ENCODE assay signal across 8 cellular contexts in the genomic region with DNA sequence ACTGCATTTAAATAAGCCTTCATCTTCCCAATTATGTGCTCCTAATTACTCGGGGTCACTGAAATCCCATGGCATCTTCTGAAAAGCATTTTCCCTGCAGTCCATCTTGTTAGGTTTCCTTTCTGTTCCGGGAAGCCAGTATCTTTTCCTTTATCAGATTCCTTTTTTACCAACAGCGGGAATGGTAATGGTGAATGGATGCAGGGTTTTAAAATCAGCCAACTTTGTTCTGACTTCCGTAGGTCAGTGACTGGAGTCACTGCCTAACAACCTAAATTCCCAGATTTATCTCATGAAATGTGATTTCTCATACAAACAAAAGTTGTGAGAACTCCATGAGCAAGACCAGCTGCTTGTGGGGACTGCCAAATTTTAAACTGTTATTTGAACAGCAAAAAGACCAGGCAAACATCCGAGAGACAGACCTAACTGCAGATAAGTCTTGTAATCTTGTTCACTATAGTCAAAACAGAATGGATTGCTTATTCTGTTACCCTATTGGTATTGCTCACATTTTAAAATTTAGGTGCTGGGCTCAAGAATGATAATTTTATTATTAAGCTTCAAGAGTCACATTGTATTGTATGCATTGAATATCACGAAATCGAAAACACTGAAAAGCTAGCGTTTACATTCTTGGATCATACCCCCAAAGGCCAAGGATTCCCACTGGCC. TPM values are rescaled to one million over a fixed set of nuclear protein-coding genes. Genes with fewer than 3 reads are reported as not detected.
A peak's percentile ranks its signal among the peaks of the same experiment; 100 is the strongest.
DNase-seq lines count a peak whose midpoint lies in the region; ATAC-seq and TF ChIP-seq lines count a peak whose summit lies in the region.

No MANE protein-coding gene starts in this region.

- peak overlapping the region; percentile 86 for H3K4me3 Mint-ChIP-seq in T-helper 2 cell treated with Interferon-gamma antibody and Interleukin-4, amounts not matched to agents 5 μg/mL and 100 μg/mL, for 36 hours

- ATAC-seq in HG02840 (IDR thresholded peaks at IDR 0.05; ENCODE audit: low FRiP score, unreplicated experiment), result no peak

- no peaks in the 10 kb centered on the region for H3K9me3 ChIP-seq in testis

- DNase-seq in T-helper 2 cell treated with Interferon-gamma antibody and Interleukin-4, amounts not matched to agents 5 μg/mL and 100 μg/mL, for 36 hours (ENCODE audit: low spot score), result no peak
- DNase-seq in T-helper 2 cell, result no peak
- peak; percentile 12 for DNase-seq in choroid plexus epithelial cell (ENCODE audit: low read depth)
- DNase-seq in medulla oblongata (ENCODE audit: extremely low spot score), result peak; percentile 54
- no peak for DNase-seq in testis
- no peak for DNase-seq in ureter (ENCODE audit: low spot score)
- DNase-seq in NCI-H69 (lab: John Stamatoyannopoulos, UW), result no peak

- H3K4me1 Mint-ChIP-seq in T-helper 2 cell treated with Interferon-gamma antibody and Interleukin-4, amounts not matched to agents 5 μg/mL and 100 μg/mL, for 36 hours (ENCODE audit: low read depth), result peaks cover 21% of the 10 kb centered on the region

- no peak overlapping the region for H3K27ac Mint-ChIP-seq in T-helper 2 cell treated with Interferon-gamma antibody and Interleukin-4, amounts not matched to agents 5 μg/mL and 100 μg/mL, for 36 hours

- H3K27ac ChIP-seq in testis, result peak overlapping the region; percentile 92

- H3K4me3 ChIP-seq in choroid plexus epithelial cell (ENCODE audit: low read depth, low read length), result peak overlapping the region; percentile 95
- H3K4me3 ChIP-seq in testis, result peak overlapping the region; percentile 77 to 93

- TF ChIP-seq CTCF in choroid plexus epithelial cell (conservative IDR thresholded peaks at IDR 0.05; ENCODE audit: low read depth, low read length) (no peak), testis (IDR thresholded peaks at IDR 0.05) (no peak)

- no peaks in the 10 kb centered on the region for H3K27me3 ChIP-seq in testis

- peaks cover 7% of the 10 kb centered on the region for H3K4me1 ChIP-seq in testis

- H3K36me3 Mint-ChIP-seq in T-helper 2 cell treated with Interferon-gamma antibody and Interleukin-4, amounts not matched to agents 5 μg/mL and 100 μg/mL, for 36 hours (ENCODE audit: low read depth), result peaks cover 7% of the 10 kb centered on the region

- H3K36me3 ChIP-seq in testis (ENCODE audit: low read depth, missing control alignments), result no peaks in the 10 kb centered on the region

- 7 to 17% methylated on average over 8 of the region's 8 CpGs for WGBS in testis, 2 donors

- no peak for TF ChIP-seq POLR2A in testis (IDR thresholded peaks at IDR 0.05)

- H3K9me3 Mint-ChIP-seq in T-helper 2 cell treated with Interferon-gamma antibody and Interleukin-4, amounts not matched to agents 5 μg/mL and 100 μg/mL, for 36 hours, result no peaks in the 10 kb centered on the region

- peaks cover 30% of the 10 kb centered on the region for H3K27me3 Mint-ChIP-seq in T-helper 2 cell treated with Interferon-gamma antibody and Interleukin-4, amounts not matched to agents 5 μg/mL and 100 μg/mL, for 36 hours (ENCODE audit: low read depth)

- intact Hi-C loops in testis (cut with DNase I; ENCODE audit: low total_unique reads), result no loop called here

RNA-seq across cellular contexts. Expression of gene RWDD3, which starts 1.2 kb away (rescaled TPM):
- total RNA-seq in testis, result 10 to 100 TPM; 11.2 to 11.8 TPM
- polyA plus RNA-seq in testis (ENCODE audit: insufficient read depth, low read depth, low replicate concordance), result 10.0 TPM
- 19.3 TPM for total RNA-seq in ureter

Comparison
In these comparisons a context has a peak if more than half of its experiments do, and no peak if none do; other contexts are left out.
1. DNase-seq: peak in choroid plexus epithelial cell (single experiment) and medulla oblongata (single experiment); none in T-helper 2 cell treated with Interferon-gamma antibody and Interleukin-4, amounts not matched to agents 5 μg/mL and 100 μg/mL, for 36 hours (single experiment), T-helper 2 cell (0 of 5), testis (single experiment), ureter (single experiment) and NCI-H69 (single experiment).